ENCODE assay signal across 1 cellular context in the genomic region with DNA sequence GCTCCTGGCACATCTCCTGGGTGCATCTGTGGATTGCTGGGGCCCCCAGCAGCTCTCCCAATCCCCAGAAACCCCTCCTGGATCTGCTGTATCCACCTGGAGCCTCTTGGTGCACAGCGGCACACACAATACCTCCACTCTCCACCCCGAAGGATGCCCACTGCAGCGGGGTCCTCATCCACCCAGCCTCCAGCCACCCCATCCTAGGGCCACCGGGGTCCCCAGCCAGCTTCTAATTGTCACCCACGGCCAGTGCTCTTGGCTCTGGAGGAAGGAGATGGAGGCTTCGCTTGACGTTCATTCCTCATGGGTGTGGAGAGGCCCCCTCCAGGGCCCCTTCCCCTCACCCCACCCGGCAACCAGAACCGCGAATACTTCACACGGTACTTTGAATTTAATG.
TF ChIP-seq lines count a peak whose summit lies in the region.

No MANE protein-coding gene starts in this region.

TF ChIP-seq in H1, 55 proteins besides CTCF, POLR2A, EP300 and RAD21:
- TF ChIP-seq, protein P1, sequence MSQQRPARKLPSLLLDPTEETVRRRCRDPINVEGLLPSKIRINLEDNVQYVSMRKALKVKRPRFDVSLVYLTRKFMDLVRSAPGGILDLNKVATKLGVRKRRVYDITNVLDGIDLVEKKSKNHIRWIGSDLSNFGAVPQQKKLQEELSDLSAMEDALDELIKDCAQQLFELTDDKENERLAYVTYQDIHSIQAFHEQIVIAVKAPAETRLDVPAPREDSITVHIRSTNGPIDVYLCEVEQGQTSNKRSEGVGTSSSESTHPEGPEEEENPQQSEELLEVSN (IDR thresholded peaks at IDR 0.05), result no peak
- TF ChIP-seq ZNF274 (IDR thresholded peaks at IDR 0.05; ENCODE audit: borderline replicate concordance, extremely low read depth, low read length) (no peak), SP1 (IDR thresholded peaks at IDR 0.05; ENCODE audit: low read depth, low read length) (no peak), TAF7 (optimal IDR thresholded peaks at IDR 0.05; ENCODE audit: borderline replicate concordance, low read depth, low read length) (no peak), JUN (IDR thresholded peaks at IDR 0.05; ENCODE audit: low read depth, low read length) (no peak), NANOG (IDR thresholded peaks at IDR 0.05; ENCODE audit: insufficient read depth, low read depth, low read length, poor library complexity, severe bottlenecking) (no peak), BACH1 (IDR thresholded peaks at IDR 0.05; ENCODE audit: low read length) (no peak)
- TF ChIP-seq, protein P2, sequence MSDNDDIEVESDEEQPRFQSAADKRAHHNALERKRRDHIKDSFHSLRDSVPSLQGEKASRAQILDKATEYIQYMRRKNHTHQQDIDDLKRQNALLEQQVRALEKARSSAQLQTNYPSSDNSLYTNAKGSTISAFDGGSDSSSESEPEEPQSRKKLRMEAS (IDR thresholded peaks at IDR 0.05), result no peak
